Comparison of ENCODE assay signal across 8 cellular contexts in genomic region chr5:178895615-178896571, GRCh38. TPM values are rescaled to one million over a fixed set of nuclear protein-coding genes. Genes with fewer than 3 reads are reported as not detected.
DNase-seq lines count a peak whose midpoint lies in the region; ATAC-seq and TF ChIP-seq lines count a peak whose summit lies in the region.

Gene ZFP2, plus strand, starts transcription at chr5:178895913. Its CDS starts 35,401 bp downstream, at chr5:178931314.

- peak within 1 kb of the TSS; percentile 39 for H3K4me2 ChIP-seq in BLaER1

- DNase-seq in SKM-1 (lab: John Stamatoyannopoulos, UW; ENCODE audit: unreplicated experiment), result peak; percentile 2
- DNase-seq in MCF 10A (ENCODE audit: unreplicated experiment), result peak; percentile 60
- peak; percentile 18 for DNase-seq in renal cortical epithelial cell (ENCODE audit: low read depth)
- DNase-seq in NCI-H128 (lab: John Stamatoyannopoulos, UW; ENCODE audit: unreplicated experiment), result no peak

- peaks cover 23% of the 10 kb centered on the region for H3K27me3 ChIP-seq in BLaER1
- peaks cover 3% of the 10 kb centered on the region for H3K27me3 ChIP-seq in iPS-15b (ENCODE audit: control insufficient read depth, insufficient read depth, low read length)

- H3K36me3 Mint-ChIP-seq in MCF 10A (ENCODE audit: insufficient read depth, unreplicated experiment), result no peaks in the 10 kb centered on the region

- ATAC-seq in HG03354 (IDR thresholded peaks at IDR 0.05; ENCODE audit: poor library complexity, severe bottlenecking, unreplicated experiment) (peak; percentile 62), HG02763 (IDR thresholded peaks at IDR 0.05; ENCODE audit: unreplicated experiment) (no peak)

- H3K9me3 ChIP-seq in BLaER1 (peaks cover 92% of the 10 kb centered on the region), iPS-15b (ENCODE audit: control insufficient read depth, insufficient read depth, low read length) (no peaks in the 10 kb centered on the region)

- POLR2A ChIA-PET in MCF 10A (lab: Yijun Ruan, JAX), result interaction anchor here (0.5 to 1.1 kb wide), 3 partner anchors 165 to 655 kb away, joined by 3 read pairs; partner anchors contain the start of gene RUFY1

- intact Hi-C loops in MCF 10A (cut with micrococcal nuclease), result no loop called here

- H3K4me3 Mint-ChIP-seq in MCF 10A (ENCODE audit: unreplicated experiment), result peak within 1 kb of the TSS; percentile 75

- BruUV-seq in MCF 10A (replicated peaks; lab: Mats Ljungman, UMichigan), result no TSS peak

- peak within 1 kb of the TSS; percentile 66 for H3K4me3 ChIP-seq in BLaER1
- peak within 1 kb of the TSS; percentile 82 for H3K4me3 ChIP-seq in iPS-15b (ENCODE audit: low read depth, low read length)

- no peaks in the 10 kb centered on the region for H3K4me1 Mint-ChIP-seq in MCF 10A (ENCODE audit: insufficient read depth, unreplicated experiment)

- TF ChIP-seq CTCF in MCF 10A (IDR thresholded peaks at IDR 0.05; ENCODE audit: unreplicated experiment), result no peak

- H3K9ac ChIP-seq in BLaER1 (peak within 1 kb of the TSS; percentile 15; the same call in 1 of the 2 replicates), iPS-15b (ENCODE audit: low read depth, low read length) (peak within 1 kb of the TSS; percentile 70)

- peak within 1 kb of the TSS; percentile 28 for H3K27ac Mint-ChIP-seq in MCF 10A (ENCODE audit: low read depth, unreplicated experiment)

- H3K27ac ChIP-seq in BLaER1, result no peak within 1 kb of the TSS; the same call in 1 of the 2 replicates

- peaks cover 32% of the 10 kb centered on the region for H3K9me3 Mint-ChIP-seq in MCF 10A (ENCODE audit: unreplicated experiment)

- H3K27me3 Mint-ChIP-seq in MCF 10A (ENCODE audit: insufficient read depth, unreplicated experiment), result no peaks in the 10 kb centered on the region

- CTCF ChIA-PET in MCF 10A (lab: Yijun Ruan, JAX), result interaction anchor here (1.2 kb wide), 1 partner anchor 598 kb away, joined by 5 read pairs; no protein-coding TSS in a partner anchor

- H3K4me1 ChIP-seq in BLaER1 (peaks cover 2% of the 10 kb centered on the region), iPS-15b (ENCODE audit: control insufficient read depth, insufficient read depth, low read length) (peaks cover 4% of the 10 kb centered on the region)

- no peaks in the 10 kb centered on the region for H4K20me1 ChIP-seq in BLaER1

- peaks cover 34% of the 10 kb centered on the region for H3K36me3 ChIP-seq in BLaER1
- no peaks in the 10 kb centered on the region for H3K36me3 ChIP-seq in iPS-15b (ENCODE audit: control insufficient read depth, insufficient read depth, low read length)

RNA-seq across cellular contexts. Expression of gene ZFP2, which starts in this region (rescaled TPM):
- total RNA-seq in MCF 10A (2022) (0.49 and 0.54 TPM in 2 replicates), renal cortical epithelial cell (1.2 and 6.4 TPM in 2 replicates)

Comparison
In these comparisons a context has a peak if more than half of its experiments do, and no peak if none do; other contexts are left out.
1. Peak in DNase-seq in MCF 10A; RNA of the gene not detected or under 1 TPM.